ENCODE assay signal across 24 cellular contexts in genomic region chr7:131943616-131944015, GRCh38.
"Had no signal": no experiment of that assay in that cellular context is flagged by ENCODE, and none has a peak within 500 bp of the region (broad histone marks: within the 10 kb centered on the region; RNA-seq: fewer than 3 reads in every experiment).

No MANE protein-coding gene starts in this region.

- H3K27ac ChIP-seq: adrenal gland, body of pancreas, breast epithelium, KMS-11, SJSA1 had no signal

- H3K27me3 ChIP-seq: SJSA1 had no signal

- DNase-seq: activated CD4-positive, alpha-beta T cell treated with anti-CD3 and anti-CD28 coated beads, Interleukin-2, amount 10 ng/mL, durations not matched to agents 24 days and 14 days; activated CD4-positive, alpha-beta T cell treated with anti-CD3 and anti-CD28 coated beads, Interleukin-2, amount 50 U/mL, for 4 hours; activated CD8-positive, alpha-beta T cell treated with anti-CD3 and anti-CD28 coated beads for 36 hours; activated gamma-delta T cell treated with Interleukin-2 at 50 U/mL for 16 hours; activated naive CD4-positive, alpha-beta T cell treated with anti-CD3 and anti-CD28 coated beads for 36 hours; activated T-cell treated with anti-CD3 and anti-CD28 coated beads for 4 hours; activated T-cell treated with anti-CD3 and anti-CD28 coated beads, Interleukin-2, amount 50 U/mL, for 4 hours; adrenal gland; body of pancreas; cerebellar nuclear complex; NCI-H1105; NCI-H1417 treated with DMSO at 0.1 percent for 48 hours; NCI-H2029; NCI-H2171 treated with DMSO at 0.1 percent for 48 hours; NCI-H2227 treated with DMSO at 0.1 percent for 48 hours; NCI-H446; NCI-H524; SHP77; SK-N-SH had no signal

- H3K9me3 ChIP-seq: adrenal gland, body of pancreas, breast epithelium, SJSA1, SK-N-SH had no signal

- H3K4me1 ChIP-seq: adrenal gland, breast epithelium had no signal

- ATAC-seq: activated CD8-positive, alpha-beta T cell treated with anti-CD3 and anti-CD28 coated beads for 36 hours; activated naive CD4-positive, alpha-beta T cell treated with anti-CD3 and anti-CD28 coated beads, Interleukin-2, amount 50 U/mL, for 72 hours; activated T-cell treated with anti-CD3 and anti-CD28 coated beads, Interleukin-2, amount 50 U/mL, for 4 hours; body of pancreas; Panc1 had no signal

- H3K36me3 ChIP-seq: adrenal gland, breast epithelium, SJSA1 had no signal

- H3K4me3 ChIP-seq: adrenal gland, body of pancreas, breast epithelium, SJSA1 had no signal
